1 cellular context compared by ENCODE assay signal in genomic region chr1:225942574-225942973, GRCh38.
TF ChIP-seq lines count a peak whose summit lies in the region.

No MANE protein-coding gene starts in this region.

TF ChIP-seq in GM23338, 12 proteins besides CTCF, POLR2A, EP300 and RAD21 (continued from another document):
- TF ChIP-seq, protein P1, sequence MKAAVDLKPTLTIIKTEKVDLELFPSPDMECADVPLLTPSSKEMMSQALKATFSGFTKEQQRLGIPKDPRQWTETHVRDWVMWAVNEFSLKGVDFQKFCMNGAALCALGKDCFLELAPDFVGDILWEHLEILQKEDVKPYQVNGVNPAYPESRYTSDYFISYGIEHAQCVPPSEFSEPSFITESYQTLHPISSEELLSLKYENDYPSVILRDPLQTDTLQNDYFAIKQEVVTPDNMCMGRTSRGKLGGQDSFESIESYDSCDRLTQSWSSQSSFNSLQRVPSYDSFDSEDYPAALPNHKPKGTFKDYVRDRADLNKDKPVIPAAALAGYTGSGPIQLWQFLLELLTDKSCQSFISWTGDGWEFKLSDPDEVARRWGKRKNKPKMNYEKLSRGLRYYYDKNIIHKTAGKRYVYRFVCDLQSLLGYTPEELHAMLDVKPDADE (IDR thresholded peaks at IDR 0.05): no peak
- TF ChIP-seq STAT1 (IDR thresholded peaks at IDR 0.05; ENCODE audit: unreplicated experiment): no peak
- TF ChIP-seq EZH2 (IDR thresholded peaks at IDR 0.05; ENCODE audit: low read depth, unreplicated experiment): no peak
- no peak for TF ChIP-seq JUNB (IDR thresholded peaks at IDR 0.05; ENCODE audit: unreplicated experiment)
- no peak for TF ChIP-seq NANOG (IDR thresholded peaks at IDR 0.05; ENCODE audit: borderline replicate concordance)
- no peak for TF ChIP-seq ZNF114 (CRISPR knock-in tag; IDR thresholded peaks at IDR 0.05)
- TF ChIP-seq ZNF462 (CRISPR knock-in tag; IDR thresholded peaks at IDR 0.05): no peak
- TF ChIP-seq EZH2phosphoT487 (IDR thresholded peaks at IDR 0.05; ENCODE audit: unreplicated experiment): no peak
- TF ChIP-seq ZNF331 (CRISPR knock-in tag; IDR thresholded peaks at IDR 0.05; ENCODE audit: low read depth): no peak
TF ChIP-seq in GM23338: peak in this region for 0.
